In the genomic region with DNA sequence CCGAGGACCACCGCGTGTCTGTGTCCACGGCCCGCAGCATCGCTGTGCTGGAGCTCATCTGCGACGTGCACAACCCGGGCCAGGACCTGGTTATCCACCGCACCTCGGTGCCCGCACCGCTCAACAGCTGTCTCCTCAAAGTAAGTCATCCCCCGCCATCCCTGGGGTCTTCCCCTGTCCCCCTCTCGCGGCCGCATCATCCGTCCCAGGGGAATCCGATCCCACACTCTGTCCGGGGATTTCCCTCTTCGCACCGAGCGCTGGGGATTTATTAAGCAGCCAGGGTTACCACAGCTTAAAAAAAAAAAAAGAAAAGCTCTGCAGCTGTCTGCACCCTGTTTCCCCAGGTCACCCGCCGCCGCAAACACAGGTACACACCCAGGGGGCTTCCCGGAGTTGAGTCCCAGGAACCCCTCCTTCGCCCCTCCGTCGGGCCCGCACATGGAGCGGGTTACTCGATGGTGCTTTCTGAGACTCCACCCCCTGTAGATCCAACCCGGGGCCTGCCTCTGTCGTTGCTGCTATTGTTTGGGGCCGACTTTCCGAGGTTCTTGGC, we compare ENCODE assay signal across 8 cellular contexts. TPM values are rescaled to one million over a fixed set of nuclear protein-coding genes. Genes with fewer than 3 reads are reported as not detected.
DNase-seq lines count a peak whose midpoint lies in the region; ATAC-seq, FAIRE-seq and TF ChIP-seq lines count a peak whose summit lies in the region.

No MANE protein-coding gene starts in this region.

- H3K79me2 ChIP-seq in HepG2 (ENCODE audit: insufficient read depth, low read length): peaks cover 71% of the 10 kb centered on the region

- WGBS in HepG2 (ENCODE audit: low lambda C conversion rate): 0% methylated on average over 14 of the region's 37 CpGs

- no peak for FAIRE-seq in bronchial epithelial cell (lab: Jason Lieb, UNC)
- FAIRE-seq in HepG2 (lab: Jason Lieb, UNC): no peak

- intact Hi-C loops in HepG2 (cut with micrococcal nuclease; ENCODE audit: unreplicated experiment): no loop called here

- H4K20me1 ChIP-seq in HepG2 (ENCODE audit: insufficient read depth, low read length): peaks cover 26% of the 10 kb centered on the region

- no peaks in the 10 kb centered on the region for H3K9me3 ChIP-seq in HepG2 (ENCODE audit: low read length)

- TF ChIP-seq CTCF in C4-2B (conservative IDR thresholded peaks at IDR 0.05): no peak
- TF ChIP-seq CTCF in bronchial epithelial cell (IDR thresholded peaks at IDR 0.05; ENCODE audit: insufficient read depth, low read length, severe bottlenecking): no peak
- no peak for TF ChIP-seq CTCF in HepG2 (CRISPR knock-in tag; IDR thresholded peaks at IDR 0.05)

- ATAC-seq in GM19438 (IDR thresholded peaks at IDR 0.05; ENCODE audit: low read depth, unreplicated experiment): peak; percentile 31
- peak; percentile 28 for ATAC-seq in HepG2

- TF ChIP-seq POLR2A in HepG2 (IDR thresholded peaks at IDR 0.05; ENCODE audit: insufficient read depth in 1 of 2, low read depth in 2 of 2, low read length in 2 of 2): peak in 1 of 2 experiments; percentile 37; a peak in 1 of 4 replicates

- peak overlapping the region; percentile 90 for H3K9ac ChIP-seq in HepG2 (ENCODE audit: insufficient read depth, low read depth, low read length)

- peaks cover 48% of the 10 kb centered on the region for H3K4me1 ChIP-seq in HepG2 (ENCODE audit: insufficient read depth, low read length)

- TF ChIP-seq EP300 in HepG2 (IDR thresholded peaks at IDR 0.05; ENCODE audit: low read depth in 2 of 2, low read length in 2 of 2): no peak
- TF ChIP-seq EP300 in HepG2 (CRISPR knock-in tag; IDR thresholded peaks at IDR 0.05; ENCODE audit: borderline replicate concordance): no peak

- CTCF ChIA-PET in HepG2 (lab: Yijun Ruan, JAX; ENCODE audit: low intra/inter-chr PET ratio, low total read pairs): no interaction called here

- no peak for TF ChIP-seq RAD21 in HepG2 (CRISPR knock-in tag; IDR thresholded peaks at IDR 0.05)

- H3K36me3 ChIP-seq in bronchial epithelial cell (ENCODE audit: control insufficient read depth, insufficient read depth, low read length) (no peaks in the 10 kb centered on the region), HepG2 (replicated peaks in 1 of 2; ENCODE audit: control insufficient read depth in 1 of 2, insufficient read depth in 2 of 2, low read length in 2 of 2) (peaks cover 0 to under 1% of the 10 kb centered on the region in 2 experiments; a peak in 1 of 5 replicates)

- in situ Hi-C loops in HepG2 (cut with HindIII; ENCODE audit: extremely low pct_ligation_motif_present, low pct_unique_long_range_greater_than_20kb): no loop called here

- peak overlapping the region; percentile 83 for H3K4me2 ChIP-seq in HepG2 (ENCODE audit: low read depth, low read length)

- BruUV-seq in HepG2 (replicated peaks; lab: Mats Ljungman, UMichigan): no TSS peak

- H3K27me3 ChIP-seq in bronchial epithelial cell (ENCODE audit: control insufficient read depth, insufficient read depth, low read length) (no peaks in the 10 kb centered on the region), HepG2 (ENCODE audit: control insufficient read depth in 1 of 2, insufficient read depth in 2 of 2, low read length in 2 of 2) (no peaks in the 10 kb centered on the region; a peak in 1 of 5 replicates)

- POLR2A ChIA-PET in HepG2 (lab: Yijun Ruan, JAX): interaction anchor here (0.7 to 1.9 kb wide), 3 partner anchors 12 to 99 kb away, joined by 3 to 7 read pairs (median 3); no protein-coding TSS in a partner anchor

- peak overlapping the region; percentile 98 for H3K4me3 ChIP-seq in bronchial epithelial cell (ENCODE audit: low read depth, low read length)
- H3K4me3 ChIP-seq in HepG2 (replicated peaks in 1 of 3; ENCODE audit: insufficient read depth in 1 of 3, low read depth in 2 of 3, low read length in 3 of 3): peak overlapping the region; percentile 65 to 100 (median 88)

- DNase-seq in HPDE6-E6E7 (ENCODE audit: extremely low spot score): peak; percentile 14
- DNase-seq in UCSD-AML1 (lab: John Stamatoyannopoulos, UW; ENCODE audit: unreplicated experiment): peak; percentile 37
- peak; percentile 5 for DNase-seq in bronchial epithelial cell (ENCODE audit: low read depth)
- no peak for DNase-seq in HepG2 (ENCODE audit: low spot score)
- DNase-seq in stimulated activated CD8-positive, alpha-beta memory T cell treated with anti-CD3 and anti-CD28 coated beads, Interleukin-12 subunit alpha, Interleukin-12 subunit beta, amount 100 ng/mL, for 24 hours (ENCODE audit: extremely low read depth): peak; percentile 3
- DNase-seq in midbrain (lab: John Stamatoyannopoulos, UW): no peak

- H2AFZ ChIP-seq in HepG2 (ENCODE audit: low read length): no peak overlapping the region

- H3K27ac ChIP-seq in C4-2B: peak overlapping the region; percentile 98
- H3K27ac ChIP-seq in HepG2 (ENCODE audit: extremely low read length, insufficient read depth, low read length): peak overlapping the region; percentile 90

TF ChIP-seq in HepG2, 621 proteins besides CTCF, POLR2A, EP300 and RAD21 (continues in another document):
- TF ChIP-seq NONO (IDR thresholded peaks at IDR 0.05) (no peak), NONO (CRISPR knock-in tag; conservative IDR thresholded peaks at IDR 0.05) (no peak), ONECUT2 (CRISPR knock-in tag; IDR thresholded peaks at IDR 0.05) (no peak; the same call in 1 of the 2 replicates), SAP130 (CRISPR knock-in tag; IDR thresholded peaks at IDR 0.05; ENCODE audit: low read depth) (no peak), ZNF777 (CRISPR knock-in tag; IDR thresholded peaks at IDR 0.05) (peak; percentile 84), ZNF331 (CRISPR knock-in tag; IDR thresholded peaks at IDR 0.05) (no peak)
- TF ChIP-seq, protein P1, sequence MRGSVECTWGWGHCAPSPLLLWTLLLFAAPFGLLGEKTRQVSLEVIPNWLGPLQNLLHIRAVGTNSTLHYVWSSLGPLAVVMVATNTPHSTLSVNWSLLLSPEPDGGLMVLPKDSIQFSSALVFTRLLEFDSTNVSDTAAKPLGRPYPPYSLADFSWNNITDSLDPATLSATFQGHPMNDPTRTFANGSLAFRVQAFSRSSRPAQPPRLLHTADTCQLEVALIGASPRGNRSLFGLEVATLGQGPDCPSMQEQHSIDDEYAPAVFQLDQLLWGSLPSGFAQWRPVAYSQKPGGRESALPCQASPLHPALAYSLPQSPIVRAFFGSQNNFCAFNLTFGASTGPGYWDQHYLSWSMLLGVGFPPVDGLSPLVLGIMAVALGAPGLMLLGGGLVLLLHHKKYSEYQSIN (CRISPR knock-in tag; IDR thresholded peaks at IDR 0.05; ENCODE audit: borderline replicate concordance): no peak

RNA-seq across cellular contexts. Expression of gene GTF3C4, which starts 0.6 kb away (rescaled TPM):
- total RNA-seq in bronchial epithelial cell (9.5 and 9.7 TPM in 2 replicates), HepG2 (2016; rRNA removed; fragmentation: Illumina TruSeq; extraction: Trizol) (12.9 and 21.0 TPM in 2 replicates)
- 1.3 and 1.4 TPM in 2 replicates for total RNA-seq in HepG2 (2016; cell fraction: cytosol; rRNA removed; fragmentation: Illumina TruSeq; extraction: Trizol; ENCODE audit: low read depth)
- total RNA-seq in HepG2 (2016; cell fraction: insoluble cytoplasmic fraction; rRNA removed; fragmentation: Illumina TruSeq; extraction: Trizol): 12.8 and 19.0 TPM in 2 replicates
- total RNA-seq in HepG2 (2016; cell fraction: membrane; rRNA removed; fragmentation: Illumina TruSeq; extraction: Trizol): 6.2 and 6.4 TPM in 2 replicates
- 9.5 and 10.7 TPM in 2 replicates for total RNA-seq in HepG2 (2016; cell fraction: nucleus; rRNA removed; fragmentation: Illumina TruSeq; extraction: Trizol)
- 2.6 TPM in 2 replicates for polyA plus RNA-seq in HepG2 (2011; rRNA removed)
- 1.8 and 2.5 TPM in 2 replicates for polyA plus RNA-seq in HepG2 (2011; cell fraction: cytosol; rRNA removed)
- polyA plus RNA-seq in HepG2 (2011; cell fraction: nucleus; rRNA removed): 1.4 and 1.6 TPM in 2 replicates
- polyA plus RNA-seq in HepG2 (2012): 6.4 and 7.5 TPM in 2 replicates
- 0.60 and 0.62 TPM in 2 replicates for polyA plus RNA-seq in HepG2 (2016; cell fraction: cytosol; fragmentation: Illumina TruSeq; extraction: Trizol; ENCODE audit: low read depth)
- 14.2 and 14.8 TPM in 2 replicates for polyA plus RNA-seq in HepG2 (2016; cell fraction: insoluble cytoplasmic fraction; fragmentation: Illumina TruSeq; extraction: Trizol; ENCODE audit: low read depth)
- polyA plus RNA-seq in HepG2 (2016; cell fraction: membrane; fragmentation: Illumina TruSeq; extraction: Trizol; ENCODE audit: low read depth): 2.3 and 2.4 TPM in 2 replicates
- polyA plus RNA-seq in HepG2 (2016; cell fraction: nucleus; fragmentation: Illumina TruSeq; extraction: Trizol; ENCODE audit: insufficient read depth, low read depth): 8.8 and 9.0 TPM in 2 replicates
- polyA minus RNA-seq in HepG2 (2011; rRNA and poly(A)+ RNA removed; ENCODE audit: low replicate concordance): 6.8 and 18.0 TPM in 2 replicates
- 4.9 and 6.3 TPM in 2 replicates for polyA minus RNA-seq in HepG2 (2011; cell fraction: cytosol; rRNA and poly(A)+ RNA removed)
- 4.2 and 5.2 TPM in 2 replicates for polyA minus RNA-seq in HepG2 (2011; cell fraction: nucleus; rRNA and poly(A)+ RNA removed)

RNA-seq across cellular contexts. Expression of gene DDX31, which starts 1.1 kb away (rescaled TPM):
- 11.1 and 15.8 TPM in 2 replicates for total RNA-seq in bronchial epithelial cell
- total RNA-seq in HepG2 (2016; rRNA removed; fragmentation: Illumina TruSeq; extraction: Trizol): 15.2 and 16.3 TPM in 2 replicates
- total RNA-seq in HepG2 (2016; cell fraction: cytosol; rRNA removed; fragmentation: Illumina TruSeq; extraction: Trizol; ENCODE audit: low read depth): 5.8 and 5.9 TPM in 2 replicates
- 14.1 and 16.0 TPM in 2 replicates for total RNA-seq in HepG2 (2016; cell fraction: insoluble cytoplasmic fraction; rRNA removed; fragmentation: Illumina TruSeq; extraction: Trizol)
- total RNA-seq in HepG2 (2016; cell fraction: membrane; rRNA removed; fragmentation: Illumina TruSeq; extraction: Trizol): 7.3 and 8.3 TPM in 2 replicates
- 23.3 and 27.4 TPM in 2 replicates for total RNA-seq in HepG2 (2016; cell fraction: nucleus; rRNA removed; fragmentation: Illumina TruSeq; extraction: Trizol)
- 11.4 and 12.3 TPM in 2 replicates for polyA plus RNA-seq in HepG2 (2011; rRNA removed)
- 6.9 and 8.1 TPM in 2 replicates for polyA plus RNA-seq in HepG2 (2011; cell fraction: cytosol; rRNA removed)
- polyA plus RNA-seq in HepG2 (2011; cell fraction: nucleus; rRNA removed): 25.8 and 26.5 TPM in 2 replicates
- polyA plus RNA-seq in HepG2 (2012): 8.7 and 10.1 TPM in 2 replicates
- 2.2 and 2.6 TPM in 2 replicates for polyA plus RNA-seq in HepG2 (2016; cell fraction: cytosol; fragmentation: Illumina TruSeq; extraction: Trizol; ENCODE audit: low read depth)
- 12.7 and 14.8 TPM in 2 replicates for polyA plus RNA-seq in HepG2 (2016; cell fraction: insoluble cytoplasmic fraction; fragmentation: Illumina TruSeq; extraction: Trizol; ENCODE audit: low read depth)
- polyA plus RNA-seq in HepG2 (2016; cell fraction: membrane; fragmentation: Illumina TruSeq; extraction: Trizol; ENCODE audit: low read depth): 3.4 and 4.1 TPM in 2 replicates
- polyA plus RNA-seq in HepG2 (2016; cell fraction: nucleus; fragmentation: Illumina TruSeq; extraction: Trizol; ENCODE audit: insufficient read depth, low read depth): 22.7 and 26.5 TPM in 2 replicates
- 11.4 and 54.6 TPM in 2 replicates for polyA minus RNA-seq in HepG2 (2011; rRNA and poly(A)+ RNA removed; ENCODE audit: low replicate concordance)
- polyA minus RNA-seq in HepG2 (2011; cell fraction: cytosol; rRNA and poly(A)+ RNA removed): 6.5 and 7.2 TPM in 2 replicates
- 29.9 and 34.7 TPM in 2 replicates for polyA minus RNA-seq in HepG2 (2011; cell fraction: nucleus; rRNA and poly(A)+ RNA removed)

Comparison
In these comparisons a context has a peak if more than half of its experiments do, and no peak if none do; other contexts are left out.
1. DNase-seq: peak in HPDE6-E6E7 (single experiment), UCSD-AML1 (single experiment), bronchial epithelial cell (single experiment) and stimulated activated CD8-positive, alpha-beta memory T cell treated with anti-CD3 and anti-CD28 coated beads, Interleukin-12 subunit alpha, Interleukin-12 subunit beta, amount 100 ng/mL, for 24 hours (single experiment); none in HepG2 (single experiment) and midbrain (single experiment).